ENCODE assay signal across 1 cellular context in genomic region chr13:98585398-98585754, GRCh38.
TF ChIP-seq lines count a peak whose summit lies in the region.

No MANE protein-coding gene starts in this region.

TF ChIP-seq in GM23338, 12 proteins besides CTCF, POLR2A, EP300 and RAD21:
- no peak for TF ChIP-seq ZNF114 (CRISPR knock-in tag; IDR thresholded peaks at IDR 0.05)
- no peak for TF ChIP-seq EZH2phosphoT487 (IDR thresholded peaks at IDR 0.05; ENCODE audit: unreplicated experiment)
